In the genomic region with DNA sequence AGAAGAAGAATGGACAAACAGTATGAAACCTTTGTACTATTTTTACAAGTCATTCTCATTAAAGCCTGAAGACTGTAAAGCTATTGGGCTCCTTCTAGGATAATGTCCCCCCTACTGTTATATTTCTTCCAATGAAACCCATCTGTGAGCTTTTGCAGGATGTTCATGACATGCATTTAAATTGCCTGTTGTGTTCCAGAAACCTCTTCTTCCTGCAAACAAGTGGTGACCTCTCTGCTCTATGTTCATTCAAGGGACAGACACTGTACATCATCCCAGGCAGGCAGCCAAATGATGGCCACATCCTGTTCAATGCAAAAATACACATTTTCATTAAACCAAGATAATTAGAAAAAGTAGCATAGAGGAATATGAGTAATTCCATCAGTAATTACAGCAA, we compare ENCODE assay signal across 16 cellular contexts.
A peak's percentile ranks its signal among the peaks of the same experiment; 100 is the strongest.
DNase-seq lines count a peak whose midpoint lies in the region; ATAC-seq and TF ChIP-seq lines count a peak whose summit lies in the region.
"Had no signal": no experiment of that assay in that cellular context is flagged by ENCODE, and none has a peak within 500 bp of the region (broad histone marks: within the 10 kb centered on the region; RNA-seq: fewer than 3 reads in every experiment).

No MANE protein-coding gene starts in this region.

- H3K27me3 Mint-ChIP-seq in natural killer cell (ENCODE audit: low read depth in 2 of 2): peaks cover 0 to 15% of the 10 kb centered on the region in 2 donors

- H3K4me3 Mint-ChIP-seq in natural killer cell: no peak overlapping the region
- H3K4me3 Mint-ChIP-seq: CD8-positive, alpha-beta T cell had no signal

- H2AFZ ChIP-seq in SK-N-SH (ENCODE audit: low read depth): no peak overlapping the region

- no peak for TF ChIP-seq CTCF in SK-N-SH (IDR thresholded peaks at IDR 0.05)
- no peak for TF ChIP-seq CTCF in natural killer cell (IDR thresholded peaks at IDR 0.05)

- H3K36me3 ChIP-seq in SK-N-SH (replicated peaks in 1 of 2; ENCODE audit: control insufficient read depth in 1 of 2, insufficient read depth in 2 of 2, low read length in 1 of 2): no peaks in the 10 kb centered on the region
- H3K36me3 ChIP-seq: MG63 had no signal

- POLR2A ChIA-PET in SK-N-SH (lab: Yijun Ruan, JAX): no interaction called here

- no peaks in the 10 kb centered on the region for H3K9me2 ChIP-seq in SK-N-SH

- H3K27ac Mint-ChIP-seq in natural killer cell: no peak overlapping the region
- H3K27ac Mint-ChIP-seq: CD8-positive, alpha-beta T cell had no signal

- H3K79me2 ChIP-seq in SK-N-SH (ENCODE audit: insufficient read depth): no peaks in the 10 kb centered on the region

- no peaks in the 10 kb centered on the region for H3K36me3 Mint-ChIP-seq in natural killer cell
- H3K36me3 Mint-ChIP-seq: CD8-positive, alpha-beta T cell had no signal

- no peaks in the 10 kb centered on the region for H4K20me1 ChIP-seq in SK-N-SH (ENCODE audit: insufficient read depth)

- H3K4me3 ChIP-seq in SK-N-SH (ENCODE audit: low read depth in 2 of 2, low read length in 1 of 2): no peak overlapping the region
- H3K4me3 ChIP-seq: MG63 had no signal

- no peaks in the 10 kb centered on the region for H3K4me1 Mint-ChIP-seq in natural killer cell

- ATAC-seq in HG02798 (IDR thresholded peaks at IDR 0.05; ENCODE audit: poor library complexity, unreplicated experiment): no peak
- no peak for ATAC-seq in GM18505 (IDR thresholded peaks at IDR 0.05; ENCODE audit: unreplicated experiment)
- ATAC-seq in natural killer cell: no peak
- ATAC-seq: CD8-positive, alpha-beta T cell; Panc1 had no signal

- no peak overlapping the region for H3K9ac ChIP-seq in SK-N-SH
- H3K9ac ChIP-seq: KMS-11 had no signal

- peaks cover 0 to 3% of the 10 kb centered on the region in 2 donors for H3K9me3 Mint-ChIP-seq in natural killer cell
- H3K9me3 Mint-ChIP-seq: CD8-positive, alpha-beta T cell had no signal

- peaks cover 14% of the 10 kb centered on the region for H3F3A ChIP-seq in SK-N-SH (replicated peaks; ENCODE audit: insufficient read depth)

- CTCF ChIA-PET in SK-N-SH (lab: Yijun Ruan, JAX): no interaction called here

- peak; percentile 8; the same call in 1 of the 2 replicates for TF ChIP-seq RAD21 in SK-N-SH (IDR thresholded peaks at IDR 0.05; ENCODE audit: low read length)

- no peaks in the 10 kb centered on the region for H3K27me3 ChIP-seq in SK-N-SH (ENCODE audit: insufficient read depth)
- H3K27me3 ChIP-seq: MG63 had no signal

- H3K4me1 ChIP-seq in SK-N-SH (ENCODE audit: control insufficient read depth in 1 of 2, insufficient read depth in 2 of 2, low read depth in 1 of 2, low read length in 1 of 2): peaks cover 14 to 25% of the 10 kb centered on the region in 2 experiments; a peak in 3 of 4 replicates

- H3K9me3 ChIP-seq in SK-N-SH: no peaks in the 10 kb centered on the region
- H3K9me3 ChIP-seq: MG63 had no signal

- H3K27ac ChIP-seq in SK-N-SH (ENCODE audit: low read depth in 2 of 2, low read length in 1 of 2): peak overlapping the region; percentile 10 to 88; a peak in 3 of 4 replicates
- H3K27ac ChIP-seq: KMS-11 had no signal

- peak; percentile 31 to 62; a peak in 2 of 4 replicates for TF ChIP-seq EP300 in SK-N-SH (IDR thresholded peaks at IDR 0.05; ENCODE audit: borderline replicate concordance in 1 of 2, low read depth in 1 of 2, low read length in 1 of 2)

- DNase-seq in COR-L47 (lab: John Stamatoyannopoulos, UW): peak; percentile 42
- DNase-seq in HT1080 (ENCODE audit: low read depth): peak; percentile 13
- peak; percentile 15 for DNase-seq in SK-N-SH
- DNase-seq in left kidney (ENCODE audit: low read depth, low spot score): peak; percentile 13
- DNase-seq in natural killer cell: no peak
- DNase-seq: CD8-positive, alpha-beta T cell; H7; MG63; NCI-H1105; NCI-H345; NCI-H526 treated with DMSO at 0.1 percent for 48 hours; Right ventricle myocardium superior had no signal

- intact Hi-C loops in natural killer cell (cut with micrococcal nuclease): no loop called here

- H3K4me2 ChIP-seq in SK-N-SH: 0 out of 2 replicates have a peak overlapping the region, but pooled peaks have one; percentile 13
- H3K4me2 ChIP-seq: KMS-11 had no signal

- no peak for TF ChIP-seq POLR2A in GM18505 (IDR thresholded peaks at IDR 0.05; ENCODE audit: borderline replicate concordance, extremely low read depth, insufficient read depth, insufficient read length)

TF ChIP-seq in SK-N-SH, 30 proteins besides CTCF, POLR2A, EP300 and RAD21 (continues in another document):
- TF ChIP-seq RFX5 (IDR thresholded peaks at IDR 0.05; ENCODE audit: low read length) (no peak), POLR2AphosphoS5 (IDR thresholded peaks at IDR 0.05; ENCODE audit: low read depth, low read length) (no peak), ELF1 (IDR thresholded peaks at IDR 0.05) (no peak), GABPA (IDR thresholded peaks at IDR 0.05; ENCODE audit: low read depth) (no peak), RXRA (IDR thresholded peaks at IDR 0.05; ENCODE audit: borderline replicate concordance, low read depth) (no peak), CHD2 (IDR thresholded peaks at IDR 0.05; ENCODE audit: low read length, partially characterized antibody) (no peak), FOXJ3 (CRISPR knock-in tag; IDR thresholded peaks at IDR 0.05) (no peak), FOSL2 (IDR thresholded peaks at IDR 0.05; ENCODE audit: borderline replicate concordance, low read depth) (no peak), YY1 (IDR thresholded peaks at IDR 0.05; ENCODE audit: low read depth) (no peak), MXI1 (IDR thresholded peaks at IDR 0.05; ENCODE audit: low read depth, low read length) (no peak), SMC3 (IDR thresholded peaks at IDR 0.05; ENCODE audit: low read depth, low read length) (no peak), FOXM1 (IDR thresholded peaks at IDR 0.05; ENCODE audit: low read depth) (0 out of 2 replicates have a peak, but pooled peaks have one; percentile 37), SIN3A (IDR thresholded peaks at IDR 0.05; ENCODE audit: borderline replicate concordance, low read depth, low read length) (no peak), TCF12 (IDR thresholded peaks at IDR 0.05) (peak; percentile 70), NRF1 (IDR thresholded peaks at IDR 0.05; ENCODE audit: low read depth, low read length) (no peak), RCOR1 (IDR thresholded peaks at IDR 0.05; ENCODE audit: low read length) (no peak), PBX3 (IDR thresholded peaks at IDR 0.05) (peak; percentile 45; the same call in 1 of the 2 replicates)
- TF ChIP-seq, protein P1, sequence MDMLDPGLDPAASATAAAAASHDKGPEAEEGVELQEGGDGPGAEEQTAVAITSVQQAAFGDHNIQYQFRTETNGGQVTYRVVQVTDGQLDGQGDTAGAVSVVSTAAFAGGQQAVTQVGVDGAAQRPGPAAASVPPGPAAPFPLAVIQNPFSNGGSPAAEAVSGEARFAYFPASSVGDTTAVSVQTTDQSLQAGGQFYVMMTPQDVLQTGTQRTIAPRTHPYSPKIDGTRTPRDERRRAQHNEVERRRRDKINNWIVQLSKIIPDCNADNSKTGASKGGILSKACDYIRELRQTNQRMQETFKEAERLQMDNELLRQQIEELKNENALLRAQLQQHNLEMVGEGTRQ (IDR thresholded peaks at IDR 0.05; ENCODE audit: borderline replicate concordance, low read depth, low read length): no peak
- TF ChIP-seq, protein P2, sequence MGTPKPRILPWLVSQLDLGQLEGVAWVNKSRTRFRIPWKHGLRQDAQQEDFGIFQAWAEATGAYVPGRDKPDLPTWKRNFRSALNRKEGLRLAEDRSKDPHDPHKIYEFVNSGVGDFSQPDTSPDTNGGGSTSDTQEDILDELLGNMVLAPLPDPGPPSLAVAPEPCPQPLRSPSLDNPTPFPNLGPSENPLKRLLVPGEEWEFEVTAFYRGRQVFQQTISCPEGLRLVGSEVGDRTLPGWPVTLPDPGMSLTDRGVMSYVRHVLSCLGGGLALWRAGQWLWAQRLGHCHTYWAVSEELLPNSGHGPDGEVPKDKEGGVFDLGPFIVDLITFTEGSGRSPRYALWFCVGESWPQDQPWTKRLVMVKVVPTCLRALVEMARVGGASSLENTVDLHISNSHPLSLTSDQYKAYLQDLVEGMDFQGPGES (IDR thresholded peaks at IDR 0.05; ENCODE audit: low read depth, low read length): no peak
- TF ChIP-seq, protein P3, sequence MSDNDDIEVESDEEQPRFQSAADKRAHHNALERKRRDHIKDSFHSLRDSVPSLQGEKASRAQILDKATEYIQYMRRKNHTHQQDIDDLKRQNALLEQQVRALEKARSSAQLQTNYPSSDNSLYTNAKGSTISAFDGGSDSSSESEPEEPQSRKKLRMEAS (IDR thresholded peaks at IDR 0.05; ENCODE audit: low read depth): no peak
